In genomic region chr19:19647037-19647835, GRCh38 we compare ENCODE assay signal across 21 cellular contexts. TPM values are rescaled to one million over a fixed set of nuclear protein-coding genes. Genes with fewer than 3 reads are reported as not detected.
"Had no signal": no experiment of that assay in that cellular context is flagged by ENCODE, and none has a peak within 500 bp of the region (broad histone marks: within the 10 kb centered on the region; RNA-seq: fewer than 3 reads in every experiment).

No MANE protein-coding gene starts in this region.

- H3K27ac Mint-ChIP-seq: endodermal cell; stimulated activated memory B cell treated with anti-CD40 and anti-IgM and Interleukin-4, amounts not matched to agents 10 μg/mL and 1 μg/mL and 100 μg/mL, for 72 hours had no signal

- H3K27me3 Mint-ChIP-seq: naive thymus-derived CD4-positive, alpha-beta T cell; stimulated activated memory B cell treated with anti-CD40 and anti-IgM and Interleukin-4, amounts not matched to agents 10 μg/mL and 1 μg/mL and 100 μg/mL, for 72 hours; stimulated activated naive CD8-positive, alpha-beta T cell treated with anti-CD3 and anti-CD28 coated beads, Interleukin-15, amount 100 ng/mL, for 72 hours had no signal

- H2AFZ ChIP-seq: hepatocyte had no signal

- H3K27me3 ChIP-seq: colonic mucosa, hepatocyte, ovary, right atrium auricular region, testis, tibial nerve, upper lobe of right lung had no signal

- H3K9me3 Mint-ChIP-seq: endodermal cell; naive thymus-derived CD4-positive, alpha-beta T cell; stimulated activated memory B cell treated with anti-CD40 and anti-IgM and Interleukin-4, amounts not matched to agents 10 μg/mL and 1 μg/mL and 100 μg/mL, for 72 hours; stimulated activated naive CD8-positive, alpha-beta T cell treated with anti-CD3 and anti-CD28 coated beads, Interleukin-15, amount 100 ng/mL, for 72 hours had no signal

- H3K4me3 Mint-ChIP-seq: endodermal cell; naive thymus-derived CD4-positive, alpha-beta T cell; stimulated activated memory B cell treated with anti-CD40 and anti-IgM and Interleukin-4, amounts not matched to agents 10 μg/mL and 1 μg/mL and 100 μg/mL, for 72 hours; stimulated activated naive CD8-positive, alpha-beta T cell treated with anti-CD3 and anti-CD28 coated beads, Interleukin-15, amount 100 ng/mL, for 72 hours had no signal

- H3K9me3 ChIP-seq: colonic mucosa, ovary, right atrium auricular region, testis, tibial nerve, upper lobe of right lung had no signal

- H3K79me2 ChIP-seq: hepatocyte had no signal

- DNase-seq: cerebellar nuclear complex; colonic mucosa; effector CD4-positive, alpha-beta T cell; endodermal cell; foreskin melanocyte; head of caudate nucleus; kidney; left cardiac atrium; naive thymus-derived CD4-positive, alpha-beta T cell; ovary; stimulated activated CD4-positive, alpha-beta T cell treated with anti-CD3 and anti-CD28 coated beads, Interleukin-4, amount 100 ng/mL, for 1 hour; stimulated activated CD8-positive, alpha-beta memory T cell treated with anti-CD3 and anti-CD28 coated beads, Interleukin-4, amount 100 ng/mL, for 48 hours; stimulated activated naive CD8-positive, alpha-beta T cell treated with anti-CD3 and anti-CD28 coated beads, Interleukin-15, amount 100 ng/mL, for 72 hours; testis; upper lobe of right lung had no signal

- ATAC-seq: left cardiac atrium; naive thymus-derived CD4-positive, alpha-beta T cell; stimulated activated memory B cell treated with anti-CD40 and anti-IgM and Interleukin-4, amounts not matched to agents 10 μg/mL and 1 μg/mL and 100 μg/mL, for 72 hours; stimulated activated naive CD8-positive, alpha-beta T cell treated with anti-CD3 and anti-CD28 coated beads, Interleukin-15, amount 100 ng/mL, for 72 hours; upper lobe of right lung had no signal

- H3K4me2 ChIP-seq: hepatocyte had no signal

- H3K4me1 ChIP-seq: colonic mucosa had no signal

- H3K4me3 ChIP-seq: colonic mucosa, hepatocyte, ovary, right atrium auricular region, testis, tibial nerve, upper lobe of right lung had no signal

- H3K27ac ChIP-seq: colonic mucosa, hepatocyte, ovary, right atrium auricular region, testis, tibial nerve, upper lobe of right lung had no signal

- H3K36me3 ChIP-seq: ovary had no signal

RNA-seq across cellular contexts. Expression of gene PBX4, which starts 28.7 kb away (rescaled TPM):
- total RNA-seq: dermis microvascular lymphatic vessel endothelial cell, lung microvascular endothelial cell, right atrium auricular region had no signal
